In genomic region chr1:18363436-18363835, GRCh38 we compare ENCODE assay signal across 1 cellular context.
TF ChIP-seq lines count a peak whose summit lies in the region.

No MANE protein-coding gene starts in this region.

TF ChIP-seq in H1, 55 proteins besides CTCF, POLR2A, EP300 and RAD21:
- TF ChIP-seq TAF1 (IDR thresholded peaks at IDR 0.05; ENCODE audit: low read depth, low read length) (no peak), NANOG (IDR thresholded peaks at IDR 0.05; ENCODE audit: insufficient read depth, low read depth, low read length, poor library complexity, severe bottlenecking) (no peak), KDM4A (IDR thresholded peaks at IDR 0.05; ENCODE audit: low read depth, low read length, severe bottlenecking) (no peak), TCF12 (IDR thresholded peaks at IDR 0.05; ENCODE audit: low read depth, low read length) (no peak), CEBPB (IDR thresholded peaks at IDR 0.05; ENCODE audit: low read depth, low read length) (no peak), FOSL1 (IDR thresholded peaks at IDR 0.05; ENCODE audit: insufficient read depth, low read depth, low read length) (no peak), HDAC6 (IDR thresholded peaks at IDR 0.05; ENCODE audit: low read depth, low read length) (no peak), SP2 (IDR thresholded peaks at IDR 0.05; ENCODE audit: low read length) (no peak), ASH2L (IDR thresholded peaks at IDR 0.05; ENCODE audit: low read length) (no peak), ATF2 (IDR thresholded peaks at IDR 0.05; ENCODE audit: low read length) (no peak)
